Comparison of ENCODE assay signal across 9 cellular contexts in genomic region chr15:89782619-89782950, GRCh38. TPM values are rescaled to one million over a fixed set of nuclear protein-coding genes. Genes with fewer than 3 reads are reported as not detected.
DNase-seq lines count a peak whose midpoint lies in the region; ATAC-seq, FAIRE-seq and TF ChIP-seq lines count a peak whose summit lies in the region.
"Not testable (repeated sequence)": the region's sequence is repeated elsewhere in the genome, so short reads cannot be mapped to it uniquely, and the experiment has no call there.
"Had no signal": no experiment of that assay in that cellular context is flagged by ENCODE, and none has a peak within 500 bp of the region (broad histone marks: within the 10 kb centered on the region; RNA-seq: fewer than 3 reads in every experiment).

No MANE protein-coding gene starts in this region.

- not testable (repeated sequence) for H4K20me1 ChIP-seq in K562 (replicated peaks; ENCODE audit: control insufficient read depth, insufficient read depth, low read length); keratinocyte (ENCODE audit: control insufficient read depth, extremely low read depth, insufficient read depth, low read length)

- H2AFZ ChIP-seq in ACC112 (ENCODE audit: low read length, unreplicated experiment), result not testable (repeated sequence)
- peak overlapping the region; percentile 86 for H2AFZ ChIP-seq in K562 (ENCODE audit: low read depth, low read length)
- H2AFZ ChIP-seq in keratinocyte (ENCODE audit: control insufficient read depth, low read length), result peak overlapping the region; percentile 70

- not testable (repeated sequence) for BruUV-seq in K562 (replicated peaks; lab: Mats Ljungman, UMichigan)

- intact Hi-C loops in K562 (cut with micrococcal nuclease), result loop anchor here (2.0 kb wide), 1 partner anchor 32 kb away; the partner anchor contains the start of gene ANPEP
- intact Hi-C loops in dendritic cell treated with granulocyte-macrophage colony-stimulating factor and Interleukin-4, amounts not matched to agents 40 ng/mL and 50 ng/mL, for 4 days (cut with micrococcal nuclease), result not testable (repeated sequence)

- not testable (repeated sequence) for H3K9me3 ChIP-seq in K562 (replicated peaks; ENCODE audit: control insufficient read depth, insufficient read depth, low read depth, low read length); keratinocyte (ENCODE audit: control insufficient read depth, low read depth, low read length)

- in situ Hi-C loops in K562 (cut with MboI), result loop anchor here (10.0 kb wide), 1 partner anchor 452 kb away; the partner anchor contains the start of genes CIB1 and GDPGP1

- TF ChIP-seq EP300 in K562 (IDR thresholded peaks at IDR 0.05; ENCODE audit: low read length), result not testable (repeated sequence)

- not testable (repeated sequence) for H3K9me1 ChIP-seq in K562 (ENCODE audit: control insufficient read depth, insufficient read depth, low read length); keratinocyte (ENCODE audit: control insufficient read depth, extremely low read depth, insufficient read depth, low read length)

- H3K4me2 ChIP-seq in K562 (ENCODE audit: insufficient read depth, low read length), result not testable (repeated sequence)
- H3K4me2 ChIP-seq in keratinocyte (ENCODE audit: control insufficient read depth, extremely low read depth, insufficient read depth, low read depth, low read length), result peak overlapping the region; percentile 95

- dilution Hi-C loops in keratinocyte (cut with MboI; ENCODE audit: extremely low pct_ligation_motif_present, low sequenced_read_pairs), result not testable (repeated sequence)

- H3K27me3 ChIP-seq in ACC112 (ENCODE audit: insufficient read depth, low read length); K562 (ENCODE audit: control insufficient read depth in 2 of 2, insufficient read depth in 2 of 2, low read length in 2 of 2); keratinocyte (ENCODE audit: control insufficient read depth, extremely low read depth, insufficient read depth, low read length): not testable (repeated sequence)

- peaks cover 17% of the 10 kb centered on the region for H3K36me3 Mint-ChIP-seq in HFFc6 (ENCODE audit: low read depth)
- H3K36me3 Mint-ChIP-seq in dendritic cell treated with granulocyte-macrophage colony-stimulating factor and Interleukin-4, amounts not matched to agents 40 ng/mL and 50 ng/mL, for 4 days (ENCODE audit: low read depth), result peaks cover 40% of the 10 kb centered on the region

- not testable (repeated sequence) for H3K27me3 Mint-ChIP-seq in HFFc6 (ENCODE audit: insufficient read depth); dendritic cell treated with granulocyte-macrophage colony-stimulating factor and Interleukin-4, amounts not matched to agents 40 ng/mL and 50 ng/mL, for 4 days

- TF ChIP-seq CTCF in HFFc6 (IDR thresholded peaks at IDR 0.05); RWPE1 (conservative IDR thresholded peaks at IDR 0.05; ENCODE audit: low read depth); K562 (IDR thresholded peaks at IDR 0.05 in 2 of 3, conservative IDR thresholded peaks at IDR 0.05 in 1 of 3; ENCODE audit: insufficient read depth in 2 of 3, low read depth in 1 of 3, low read length in 3 of 3); keratinocyte (optimal IDR thresholded peaks at IDR 0.05 in 1 of 3, IDR thresholded peaks at IDR 0.05 in 1 of 3, conservative IDR thresholded peaks at IDR 0.05 in 1 of 3; ENCODE audit: extremely low read depth in 1 of 3, insufficient read depth in 2 of 3, low read length in 3 of 3): not testable (repeated sequence)

- FAIRE-seq in K562 (lab: Jason Lieb, UNC); keratinocyte (lab: Jason Lieb, UNC): not testable (repeated sequence)

- 24% methylated on average over 7 of the region's 9 CpGs for WGBS in K562 (ENCODE audit: insufficient coverage, low coverage, missing lambda C conversion rate)

- peak overlapping the region; percentile 50 for H3K27ac ChIP-seq in ACC112 (ENCODE audit: low read depth, low read length)
- peak overlapping the region; percentile 74 for H3K27ac ChIP-seq in RWPE1
- peak overlapping the region; percentile 77; the same call in 1 of the 3 replicates for H3K27ac ChIP-seq in K562 (ENCODE audit: extremely low read depth, low read depth, low read length)
- H3K27ac ChIP-seq in keratinocyte (ENCODE audit: control insufficient read depth, insufficient read depth, low read length), result peak overlapping the region; percentile 99
- H3K27ac ChIP-seq in skin epidermis, result peak overlapping the region in 15 of 21 experiments; percentile 11 to 81 (median 69)

- DNase-seq in HFFc6; RWPE1 (ENCODE audit: low spot score); K562 (ENCODE audit: extremely low read depth in 1 of 4, low spot score in 3 of 4); keratinocyte (ENCODE audit: low read depth, low spot score): not testable (repeated sequence)

- H3K4me3 Mint-ChIP-seq in HFFc6, result peak overlapping the region; percentile 57
- not testable (repeated sequence) for H3K4me3 Mint-ChIP-seq in dendritic cell treated with granulocyte-macrophage colony-stimulating factor and Interleukin-4, amounts not matched to agents 40 ng/mL and 50 ng/mL, for 4 days

- peaks cover 65% of the 10 kb centered on the region for H3K4me1 Mint-ChIP-seq in HFFc6 (ENCODE audit: low read depth)
- H3K4me1 Mint-ChIP-seq in dendritic cell treated with granulocyte-macrophage colony-stimulating factor and Interleukin-4, amounts not matched to agents 40 ng/mL and 50 ng/mL, for 4 days (ENCODE audit: low read depth), result peaks cover 51% of the 10 kb centered on the region

- not testable (repeated sequence) for TF ChIP-seq RAD21 in K562 (CRISPR knock-in tag; conservative IDR thresholded peaks at IDR 0.05 in 1 of 2, IDR thresholded peaks at IDR 0.05 in 1 of 2)

- peak overlapping the region; percentile 92 for H3K27ac Mint-ChIP-seq in HFFc6
- H3K27ac Mint-ChIP-seq in dendritic cell treated with granulocyte-macrophage colony-stimulating factor and Interleukin-4, amounts not matched to agents 40 ng/mL and 50 ng/mL, for 4 days, result peak overlapping the region; percentile 85

- H3K79me2 ChIP-seq in ACC112 (ENCODE audit: control insufficient read depth, insufficient read depth, low read length, unreplicated experiment); K562 (ENCODE audit: control insufficient read depth, insufficient read depth, low read length); keratinocyte (ENCODE audit: control insufficient read depth, insufficient read depth, low read length): not testable (repeated sequence)

- peaks cover 23% of the 10 kb centered on the region for H3K4me1 ChIP-seq in ACC112 (ENCODE audit: control insufficient read depth, insufficient read depth, low read length, unreplicated experiment)
- H3K4me1 ChIP-seq in K562 (replicated peaks in 1 of 2; ENCODE audit: control insufficient read depth in 2 of 2, insufficient read depth in 2 of 2, low read length in 2 of 2), result peaks cover 37 to 39% of the 10 kb centered on the region in 2 experiments
- peaks cover 34% of the 10 kb centered on the region for H3K4me1 ChIP-seq in keratinocyte (ENCODE audit: control insufficient read depth, extremely low read depth, insufficient read depth, low read length)

- TF ChIP-seq POLR2A in K562 (conservative IDR thresholded peaks at IDR 0.05), result not testable (repeated sequence)

- H3K36me3 ChIP-seq in ACC112 (ENCODE audit: insufficient read depth, low read length), result peaks cover 12% of the 10 kb centered on the region
- not testable (repeated sequence) for H3K36me3 ChIP-seq in K562 (ENCODE audit: control insufficient read depth, insufficient read depth, low read length); keratinocyte (ENCODE audit: control insufficient read depth in 2 of 2, extremely low read depth in 1 of 2, insufficient read depth in 2 of 2, low read length in 2 of 2)

- H3K9me3 Mint-ChIP-seq in HFFc6; dendritic cell treated with granulocyte-macrophage colony-stimulating factor and Interleukin-4, amounts not matched to agents 40 ng/mL and 50 ng/mL, for 4 days: not testable (repeated sequence)

- H3K9ac ChIP-seq in K562 (ENCODE audit: insufficient read depth in 1 of 2, low read depth in 2 of 2, low read length in 2 of 2) (peak overlapping the region in 1 of 2 experiments; percentile 45; a peak in 1 of 4 replicates), keratinocyte (ENCODE audit: control insufficient read depth, extremely low read depth, insufficient read depth, low read length) (peak overlapping the region; percentile 82)

- POLR2A ChIA-PET in RWPE1 (lab: Yijun Ruan, JAX; ENCODE audit: low non-redundant PET), result not testable (repeated sequence)
- POLR2A ChIA-PET in K562 (lab: Yijun Ruan, JAX), result interaction anchor here (1.0 to 1.7 kb wide), 4 partner anchors 11 to 320 kb away, joined by 3 to 4 read pairs (median 4); partner anchors contain the start of genes AP3S2 and IDH2

- ATAC-seq in K562, result not testable (repeated sequence)

- CTCF ChIA-PET in RWPE1 (lab: Yijun Ruan, JAX), result interaction anchor here (0.6 kb wide), 1 partner anchor 1924 kb away, joined by 3 read pairs; no protein-coding TSS in a partner anchor
- CTCF ChIA-PET in K562 (lab: Yijun Ruan, JAX; ENCODE audit: low intra/inter-chr PET ratio), result not testable (repeated sequence)

- H3K4me3 ChIP-seq in ACC112 (ENCODE audit: low read depth, low read length); K562; keratinocyte (ENCODE audit: control insufficient read depth in 2 of 3, extremely low read depth in 1 of 3, insufficient read depth in 2 of 3, low read depth in 1 of 3, low read length in 3 of 3); skin epidermis: not testable (repeated sequence)

RNA-seq across cellular contexts. Expression of gene MESP2, which starts 6.5 kb away (rescaled TPM):
- under 1 TPM in 3 of 6 experiments, not detected in 3; 0.19 to 0.26 (median 0.21) TPM for total RNA-seq in HFFc6 (2021; fragmentation: NEBNext Ultra II Directional; extraction: Animal tissue kit (Norgen Biotek cat#: 25700))
- total RNA-seq in K562 (2011; cell fraction: chromatin; rRNA removed; ENCODE audit: low replicate concordance), result not detected in 2 replicates
- total RNA-seq in K562 (2011; cell fraction: nucleolus; rRNA removed), result not detected in 2 replicates
- not detected in 2 replicates for total RNA-seq in K562 (2011; cell fraction: nucleoplasm; rRNA removed)
- total RNA-seq in K562 (2014; rRNA removed) (0.82 and 1.1 TPM in 2 replicates), K562 (2014; rRNA removed; fragmentation: Illumina TruSeq; extraction: Trizol) (0.41 and 0.51 TPM in 2 replicates), K562 (2015; rRNA removed; fragmentation: Illumina TruSeq; extraction: Trizol) (0.29 and 0.45 TPM in 2 replicates), K562 (2021) (0.47 and 0.66 TPM in 2 replicates)
- polyA plus RNA-seq in K562 (2011; rRNA removed) (0.08 and 0.14 TPM in 2 replicates), K562 (2014; fragmentation: Illumina TruSeq; extraction: Trizol) (0.55 and 0.70 TPM in 2 replicates), K562 (2014; fragmentation: Nextera tagmentation; extraction: Ambion mirVana) (under 1 TPM; 0.11 to 0.13 TPM), K562 (2014; rRNA removed) (0.37 and 0.47 TPM in 2 replicates), keratinocyte (0.16 to 0.39 TPM (median 0.22 TPM) in 3 replicates)
- polyA plus RNA-seq in K562 (2011; cell fraction: cytosol; rRNA removed), result 0.18 and 0.22 TPM in 2 replicates
- polyA plus RNA-seq in K562 (2011; cell fraction: nucleus; rRNA removed), result 0.10 and 0.56 TPM in 2 replicates
- 0.39 and 0.48 TPM in 2 replicates for polyA plus RNA-seq in K562 (2012)
- not detected in 2 replicates for polyA minus RNA-seq in K562 (2011; rRNA and poly(A)+ RNA removed)
- polyA minus RNA-seq in K562 (2011; cell fraction: cytosol; rRNA and poly(A)+ RNA removed), result not detected in 2 replicates
- not detected in 2 replicates for polyA minus RNA-seq in K562 (2011; cell fraction: nucleus; rRNA and poly(A)+ RNA removed)
- polyA plus RNA-seq in keratinocyte (2011; ENCODE audit: low read depth), result not detected
- polyA plus RNA-seq in keratinocyte (2011; cell fraction: cytosol; rRNA removed), result 0.22 and 0.23 TPM in 2 replicates
- polyA plus RNA-seq in keratinocyte (2011; cell fraction: nucleus; rRNA removed), result 0.15 and 0.37 TPM in 2 replicates
- polyA plus RNA-seq in keratinocyte (2012; ENCODE audit: low replicate concordance), result 0.34 and 0.71 TPM in 2 replicates
- not detected in 3 replicates for polyA minus RNA-seq in keratinocyte
- not detected for polyA minus RNA-seq in keratinocyte (2011; cell fraction: cytosol; rRNA and poly(A)+ RNA removed)
- polyA minus RNA-seq in keratinocyte (2011; cell fraction: nucleus; rRNA and poly(A)+ RNA removed), result not detected in 2 replicates
- total RNA-seq: H4, OCI-LY7 had no signal

RNA-seq across cellular contexts. Expression of gene MESP1, which starts 31.5 kb away (rescaled TPM):
- total RNA-seq in HFFc6 (2021; fragmentation: NEBNext Ultra II Directional; extraction: Animal tissue kit (Norgen Biotek cat#: 25700)), result under 1 TPM; 0.13 to 0.57 (median 0.26) TPM
- total RNA-seq in K562 (2011; cell fraction: chromatin; rRNA removed; ENCODE audit: low replicate concordance), result 0.44 and 0.67 TPM in 2 replicates
- total RNA-seq in K562 (2011; cell fraction: nucleolus; rRNA removed), result 1.0 and 1.2 TPM in 2 replicates
- total RNA-seq in K562 (2011; cell fraction: nucleoplasm; rRNA removed), result 0.44 and 0.46 TPM in 2 replicates
- 0.36 and 1.0 TPM in 2 replicates for total RNA-seq in K562 (2014; rRNA removed)
- not detected in 2 replicates for total RNA-seq in K562 (2014; rRNA removed; fragmentation: Illumina TruSeq; extraction: Trizol)
- total RNA-seq in K562 (2015; rRNA removed; fragmentation: Illumina TruSeq; extraction: Trizol), result 0.14 and 0.49 TPM in 2 replicates
- 1.1 and 1.6 TPM in 2 replicates for total RNA-seq in K562 (2021)
- polyA plus RNA-seq in K562 (2011; rRNA removed), result 0.14 and 0.29 TPM in 2 replicates
- polyA plus RNA-seq in K562 (2011; cell fraction: cytosol; rRNA removed), result 0.12 and 0.75 TPM in 2 replicates
- 0.11 and 0.44 TPM in 2 replicates for polyA plus RNA-seq in K562 (2011; cell fraction: nucleus; rRNA removed)
- 0.68 and 1.4 TPM in 2 replicates for polyA plus RNA-seq in K562 (2012)
- not detected in 2 replicates for polyA plus RNA-seq in K562 (2014; fragmentation: Illumina TruSeq; extraction: Trizol)
- not detected for polyA plus RNA-seq in K562 (2014; fragmentation: Nextera tagmentation; extraction: Ambion mirVana)
- polyA plus RNA-seq in K562 (2014; rRNA removed), result 0.52 and 0.78 TPM in 2 replicates
- 0.07 and 0.15 TPM in 2 replicates for polyA minus RNA-seq in K562 (2011; rRNA and poly(A)+ RNA removed)
- 2.5 TPM in 1 of 2 replicates, not detected in the other for polyA minus RNA-seq in K562 (2011; cell fraction: cytosol; rRNA and poly(A)+ RNA removed)
- polyA minus RNA-seq in K562 (2011; cell fraction: nucleus; rRNA and poly(A)+ RNA removed), result 0.33 and 0.54 TPM in 2 replicates
- 0.05 TPM in 1 of 3 replicates, not detected in the others for polyA plus RNA-seq in keratinocyte
- not detected for polyA plus RNA-seq in keratinocyte (2011; ENCODE audit: low read depth)
- polyA plus RNA-seq in keratinocyte (2011; cell fraction: cytosol; rRNA removed), result not detected in 2 replicates
- not detected in 2 replicates for polyA plus RNA-seq in keratinocyte (2011; cell fraction: nucleus; rRNA removed)
- polyA plus RNA-seq in keratinocyte (2012; ENCODE audit: low replicate concordance), result 0.11 TPM in 1 of 2 replicates, not detected in the other
- polyA minus RNA-seq in keratinocyte, result not detected in 3 replicates
- polyA minus RNA-seq in keratinocyte (2011; cell fraction: cytosol; rRNA and poly(A)+ RNA removed), result 3.5 TPM
- polyA minus RNA-seq in keratinocyte (2011; cell fraction: nucleus; rRNA and poly(A)+ RNA removed), result 0.42 TPM in 1 of 2 replicates, not detected in the other
- total RNA-seq: H4 had no signal

RNA-seq across cellular contexts. Expression of gene ANPEP, which starts 32.1 kb away (rescaled TPM):
- 100 to 1,000 TPM; 502 to 857 (median 524) TPM for total RNA-seq in HFFc6 (2021; fragmentation: NEBNext Ultra II Directional; extraction: Animal tissue kit (Norgen Biotek cat#: 25700))
- 2.9 and 3.1 TPM in 2 replicates for total RNA-seq in K562 (2011; cell fraction: chromatin; rRNA removed; ENCODE audit: low replicate concordance)
- total RNA-seq in K562 (2011; cell fraction: nucleolus; rRNA removed), result 1.2 and 1.8 TPM in 2 replicates
- 1.5 and 2.5 TPM in 2 replicates for total RNA-seq in K562 (2011; cell fraction: nucleoplasm; rRNA removed)
- total RNA-seq in K562 (2014; rRNA removed) (1.0 and 1.8 TPM in 2 replicates), K562 (2014; rRNA removed; fragmentation: Illumina TruSeq; extraction: Trizol) (1.1 and 1.3 TPM in 2 replicates), K562 (2015; rRNA removed; fragmentation: Illumina TruSeq; extraction: Trizol) (2.5 and 2.6 TPM in 2 replicates), K562 (2021) (4.8 and 5.7 TPM in 2 replicates)
- polyA plus RNA-seq in K562 (2011; rRNA removed) (0.43 and 2.0 TPM in 2 replicates), K562 (2014; fragmentation: Illumina TruSeq; extraction: Trizol) (4.0 and 4.2 TPM in 2 replicates), K562 (2014; fragmentation: Nextera tagmentation; extraction: Ambion mirVana) (under 1 TPM; 0.23 to 0.27 TPM), K562 (2014; rRNA removed) (4.7 and 8.9 TPM in 2 replicates), keratinocyte (0.59 to 5.2 TPM (median 1.00 TPM) in 3 replicates)
- polyA plus RNA-seq in K562 (2011; cell fraction: cytosol; rRNA removed), result 0.63 and 1.5 TPM in 2 replicates
- polyA plus RNA-seq in K562 (2011; cell fraction: nucleus; rRNA removed), result 3.6 and 6.0 TPM in 2 replicates
- 6.6 and 17.5 TPM in 2 replicates for polyA plus RNA-seq in K562 (2012)
- 0.30 and 0.67 TPM in 2 replicates for polyA minus RNA-seq in K562 (2011; rRNA and poly(A)+ RNA removed)
- polyA minus RNA-seq in K562 (2011; cell fraction: cytosol; rRNA and poly(A)+ RNA removed), result 0.95 and 3.6 TPM in 2 replicates
- polyA minus RNA-seq in K562 (2011; cell fraction: nucleus; rRNA and poly(A)+ RNA removed), result 0.67 and 0.78 TPM in 2 replicates
- polyA plus RNA-seq in keratinocyte (2011; ENCODE audit: low read depth), result 0.37 TPM
- polyA plus RNA-seq in keratinocyte (2011; cell fraction: cytosol; rRNA removed), result 0.44 and 0.65 TPM in 2 replicates
- polyA plus RNA-seq in keratinocyte (2011; cell fraction: nucleus; rRNA removed), result 2.4 and 2.7 TPM in 2 replicates
- 0.20 and 3.4 TPM in 2 replicates for polyA plus RNA-seq in keratinocyte (2012; ENCODE audit: low replicate concordance)
- polyA minus RNA-seq in keratinocyte, result 2.0 to 11.6 TPM (median 2.6 TPM) in 3 replicates
- polyA minus RNA-seq in keratinocyte (2011; cell fraction: cytosol; rRNA and poly(A)+ RNA removed), result 3.5 TPM
- 1.8 and 1.9 TPM in 2 replicates for polyA minus RNA-seq in keratinocyte (2011; cell fraction: nucleus; rRNA and poly(A)+ RNA removed)

Comparison
In these comparisons a context has a peak if more than half of its experiments do, and no peak if none do; other contexts are left out.
1. RNA of gene ANPEP, which starts 32.1 kb away (total RNA-seq): 502 to 857 TPM in HFFc6; 1.0 to 5.7 TPM in K562; every median in the first group is over 10 times any median in the second.
2. Peak in every context shown above with its lines, with median percentiles within 50 percentile points of each other: H3K27ac ChIP-seq.